Comparison of ENCODE assay signal across 33 cellular contexts in genomic region chr12:58725400-58726105, GRCh38.
"Had no signal": no experiment of that assay in that cellular context is flagged by ENCODE, and none has a peak within 500 bp of the region (broad histone marks: within the 10 kb centered on the region; RNA-seq: fewer than 3 reads in every experiment).

No MANE protein-coding gene starts in this region.

- H3K27me3 Mint-ChIP-seq: activated B cell treated with CpG ODN at 0.5 μM for 24 hours; activated CD4-positive, alpha-beta memory T cell treated with anti-CD3 and anti-CD28 coated beads for 36 hours; brain had no signal

- DNase-seq: activated B cell treated with CpG ODN at 0.5 μM for 24 hours; activated CD4-positive, alpha-beta memory T cell treated with anti-CD3 and anti-CD28 coated beads for 36 hours; activated CD4-positive, alpha-beta T cell treated with anti-CD3 and anti-CD28 coated beads for 4 hours; activated CD4-positive, alpha-beta T cell treated with anti-CD3 and anti-CD28 coated beads, Interleukin-2, amount 50 U/mL, for 1 hour; activated CD4-positive, CD25-positive, alpha-beta regulatory T cell treated with anti-CD3 and anti-CD28 coated beads, Interleukin-2, amount 50 U/mL, for 72 hours; activated CD8-positive, alpha-beta memory T cell treated with anti-CD3 and anti-CD28 coated beads, Interleukin-2, amount 50 U/mL, for 4 hours; activated gamma-delta T cell treated with Interleukin-2 at 50 U/mL for 16 hours; activated naive CD4-positive, alpha-beta T cell treated with anti-CD3 and anti-CD28 coated beads for 36 hours; activated T-cell treated with anti-CD3 and anti-CD28 coated beads for 4 hours; activated T-cell treated with anti-CD3 and anti-CD28 coated beads, Interleukin-2, amount 50 U/mL, for 4 hours; anterior cingulate cortex; caudate nucleus; Kasumi-1; KG1; MM.1S; MV-4-11; NCI-H1092; NCI-H1436 treated with DMSO at 0.1 percent for 48 hours; NCI-H1694 treated with DMSO at 0.1 percent for 48 hours; NCI-H2029; NCI-H345; NCI-H524 treated with DMSO at 0.1 percent for 48 hours; NK-92 treated with Interleukin-12 subunit alpha and Interleukin-12 subunit beta, amount 100 ng/mL, for 24 hours; Right ventricle myocardium superior; SW 1271; T-helper 1 cell; T-helper 2 cell; T-helper 9 cell had no signal

- FAIRE-seq: bronchial epithelial cell had no signal

- ATAC-seq: activated naive CD4-positive, alpha-beta T cell treated with anti-CD3 and anti-CD28 coated beads, Interleukin-2, amount 50 U/mL, for 72 hours; activated T-cell treated with anti-CD3 and anti-CD28 coated beads, Interleukin-2, amount 50 U/mL, for 4 hours had no signal

- H3K27ac ChIP-seq: VCaP had no signal

- H3K4me1 Mint-ChIP-seq: activated B cell treated with CpG ODN at 0.5 μM for 24 hours had no signal

- H3K36me3 Mint-ChIP-seq: activated CD4-positive, alpha-beta memory T cell treated with anti-CD3 and anti-CD28 coated beads for 36 hours; activated naive CD4-positive, alpha-beta T cell treated with anti-CD3 and anti-CD28 coated beads, Interleukin-2, amount 50 U/mL, for 72 hours; brain had no signal

- H3K9me3 Mint-ChIP-seq: activated B cell treated with CpG ODN at 0.5 μM for 24 hours; activated CD4-positive, alpha-beta memory T cell treated with anti-CD3 and anti-CD28 coated beads for 36 hours; activated naive CD4-positive, alpha-beta T cell treated with anti-CD3 and anti-CD28 coated beads for 36 hours; activated T-helper 1 cell treated with anti-CD3 and anti-CD28 coated beads, Interleukin-12 subunit alpha, Interleukin-12 subunit beta, Interleukin-2, Interleukin-4 antibody, amounts not matched to agents 30 ng/mL and 10 ng/mL and 1 ng/mL, durations not matched to agents 14 hours and 24 hours and 36 hours; brain had no signal

- H3K27ac Mint-ChIP-seq: activated B cell treated with CpG ODN at 0.5 μM for 24 hours; activated CD4-positive, alpha-beta memory T cell treated with anti-CD3 and anti-CD28 coated beads for 36 hours; activated naive CD4-positive, alpha-beta T cell treated with anti-CD3 and anti-CD28 coated beads for 36 hours; activated naive CD4-positive, alpha-beta T cell treated with anti-CD3 and anti-CD28 coated beads, Interleukin-2, amount 50 U/mL, for 72 hours; activated T-helper 1 cell treated with anti-CD3 and anti-CD28 coated beads, Interleukin-12 subunit alpha, Interleukin-12 subunit beta, Interleukin-2, Interleukin-4 antibody, amounts not matched to agents 30 ng/mL and 10 ng/mL and 1 ng/mL, durations not matched to agents 14 hours and 24 hours and 36 hours; brain had no signal

- H3K4me3 Mint-ChIP-seq: activated B cell treated with CpG ODN at 0.5 μM for 24 hours; activated CD4-positive, alpha-beta memory T cell treated with anti-CD3 and anti-CD28 coated beads for 36 hours; activated naive CD4-positive, alpha-beta T cell treated with anti-CD3 and anti-CD28 coated beads for 36 hours; activated T-cell treated with anti-CD3 and anti-CD28 coated beads, Interleukin-2, amount 50 U/mL, for 4 hours; activated T-helper 1 cell treated with anti-CD3 and anti-CD28 coated beads, Interleukin-12 subunit alpha, Interleukin-12 subunit beta, Interleukin-2, Interleukin-4 antibody, amounts not matched to agents 30 ng/mL and 10 ng/mL and 1 ng/mL, durations not matched to agents 14 hours and 24 hours and 36 hours; brain had no signal
